Comparison of ENCODE assay signal across 1 cellular context in the genomic region with DNA sequence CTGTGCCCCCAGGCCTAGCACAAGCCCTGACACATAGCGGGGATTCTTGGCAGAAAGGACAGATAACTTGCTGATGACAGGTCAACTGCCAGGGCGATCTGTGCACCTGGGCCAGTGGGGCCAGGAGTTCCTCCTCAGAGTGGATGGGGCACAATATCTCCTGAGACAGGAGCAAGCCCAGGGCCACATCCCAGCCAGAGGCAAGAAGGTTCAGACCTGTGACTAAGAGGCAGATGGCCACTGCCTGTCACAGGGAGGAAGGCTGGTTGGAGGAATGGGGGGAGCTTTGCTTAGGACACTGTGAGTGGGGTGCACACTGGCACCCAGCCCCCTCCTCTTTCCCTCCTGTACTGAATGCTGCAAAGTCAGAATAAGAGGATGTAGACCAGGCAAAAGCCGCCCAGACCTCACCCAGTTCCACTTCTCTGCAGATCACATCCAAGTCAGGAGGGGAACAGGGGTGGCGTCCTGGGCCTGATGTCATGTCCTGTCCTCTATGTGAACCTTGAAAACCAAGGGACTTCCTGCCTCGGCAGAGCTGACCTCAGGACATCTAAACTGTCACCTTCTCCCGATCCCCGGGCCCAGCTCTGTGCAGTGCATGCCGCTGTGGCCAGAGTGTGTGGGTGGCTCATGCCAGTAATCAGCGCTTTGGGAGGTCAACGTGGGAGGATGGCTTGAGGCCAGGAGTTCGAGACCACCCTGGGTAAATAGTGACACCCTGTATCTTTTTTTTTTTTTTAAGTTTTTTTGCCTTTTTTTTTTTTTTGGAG.
TF ChIP-seq lines count a peak whose summit lies in the region.

No MANE protein-coding gene starts in this region.

TF ChIP-seq in WTC11, 78 proteins besides CTCF, POLR2A, EP300 and RAD21 (continued from another document):
- TF ChIP-seq, protein P1, sequence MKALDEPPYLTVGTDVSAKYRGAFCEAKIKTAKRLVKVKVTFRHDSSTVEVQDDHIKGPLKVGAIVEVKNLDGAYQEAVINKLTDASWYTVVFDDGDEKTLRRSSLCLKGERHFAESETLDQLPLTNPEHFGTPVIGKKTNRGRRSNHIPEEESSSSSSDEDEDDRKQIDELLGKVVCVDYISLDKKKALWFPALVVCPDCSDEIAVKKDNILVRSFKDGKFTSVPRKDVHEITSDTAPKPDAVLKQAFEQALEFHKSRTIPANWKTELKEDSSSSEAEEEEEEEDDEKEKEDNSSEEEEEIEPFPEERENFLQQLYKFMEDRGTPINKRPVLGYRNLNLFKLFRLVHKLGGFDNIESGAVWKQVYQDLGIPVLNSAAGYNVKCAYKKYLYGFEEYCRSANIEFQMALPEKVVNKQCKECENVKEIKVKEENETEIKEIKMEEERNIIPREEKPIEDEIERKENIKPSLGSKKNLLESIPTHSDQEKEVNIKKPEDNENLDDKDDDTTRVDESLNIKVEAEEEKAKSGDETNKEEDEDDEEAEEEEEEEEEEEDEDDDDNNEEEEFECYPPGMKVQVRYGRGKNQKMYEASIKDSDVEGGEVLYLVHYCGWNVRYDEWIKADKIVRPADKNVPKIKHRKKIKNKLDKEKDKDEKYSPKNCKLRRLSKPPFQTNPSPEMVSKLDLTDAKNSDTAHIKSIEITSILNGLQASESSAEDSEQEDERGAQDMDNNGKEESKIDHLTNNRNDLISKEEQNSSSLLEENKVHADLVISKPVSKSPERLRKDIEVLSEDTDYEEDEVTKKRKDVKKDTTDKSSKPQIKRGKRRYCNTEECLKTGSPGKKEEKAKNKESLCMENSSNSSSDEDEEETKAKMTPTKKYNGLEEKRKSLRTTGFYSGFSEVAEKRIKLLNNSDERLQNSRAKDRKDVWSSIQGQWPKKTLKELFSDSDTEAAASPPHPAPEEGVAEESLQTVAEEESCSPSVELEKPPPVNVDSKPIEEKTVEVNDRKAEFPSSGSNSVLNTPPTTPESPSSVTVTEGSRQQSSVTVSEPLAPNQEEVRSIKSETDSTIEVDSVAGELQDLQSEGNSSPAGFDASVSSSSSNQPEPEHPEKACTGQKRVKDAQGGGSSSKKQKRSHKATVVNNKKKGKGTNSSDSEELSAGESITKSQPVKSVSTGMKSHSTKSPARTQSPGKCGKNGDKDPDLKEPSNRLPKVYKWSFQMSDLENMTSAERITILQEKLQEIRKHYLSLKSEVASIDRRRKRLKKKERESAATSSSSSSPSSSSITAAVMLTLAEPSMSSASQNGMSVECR (CRISPR knock-in tag; IDR thresholded peaks at IDR 0.05; ENCODE audit: borderline replicate concordance), result no peak
- no peak for TF ChIP-seq FOXJ3 (CRISPR knock-in tag; IDR thresholded peaks at IDR 0.05; ENCODE audit: borderline replicate concordance)
- no peak for TF ChIP-seq PRRX2 (CRISPR knock-in tag; IDR thresholded peaks at IDR 0.05)
- no peak for TF ChIP-seq ZNF138 (CRISPR knock-in tag; conservative IDR thresholded peaks at IDR 0.05)
- TF ChIP-seq, protein P2, sequence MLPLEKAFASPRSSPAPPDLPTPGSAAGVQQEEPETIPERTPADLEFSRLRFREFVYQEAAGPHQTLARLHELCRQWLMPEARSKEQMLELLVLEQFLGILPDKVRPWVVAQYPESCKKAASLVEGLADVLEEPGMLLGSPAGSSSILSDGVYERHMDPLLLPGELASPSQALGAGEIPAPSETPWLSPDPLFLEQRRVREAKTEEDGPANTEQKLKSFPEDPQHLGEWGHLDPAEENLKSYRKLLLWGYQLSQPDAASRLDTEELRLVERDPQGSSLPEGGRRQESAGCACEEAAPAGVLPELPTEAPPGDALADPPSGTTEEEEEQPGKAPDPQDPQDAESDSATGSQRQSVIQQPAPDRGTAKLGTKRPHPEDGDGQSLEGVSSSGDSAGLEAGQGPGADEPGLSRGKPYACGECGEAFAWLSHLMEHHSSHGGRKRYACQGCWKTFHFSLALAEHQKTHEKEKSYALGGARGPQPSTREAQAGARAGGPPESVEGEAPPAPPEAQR (CRISPR knock-in tag; IDR thresholded peaks at IDR 0.05), result no peak
- TF ChIP-seq, protein P3, sequence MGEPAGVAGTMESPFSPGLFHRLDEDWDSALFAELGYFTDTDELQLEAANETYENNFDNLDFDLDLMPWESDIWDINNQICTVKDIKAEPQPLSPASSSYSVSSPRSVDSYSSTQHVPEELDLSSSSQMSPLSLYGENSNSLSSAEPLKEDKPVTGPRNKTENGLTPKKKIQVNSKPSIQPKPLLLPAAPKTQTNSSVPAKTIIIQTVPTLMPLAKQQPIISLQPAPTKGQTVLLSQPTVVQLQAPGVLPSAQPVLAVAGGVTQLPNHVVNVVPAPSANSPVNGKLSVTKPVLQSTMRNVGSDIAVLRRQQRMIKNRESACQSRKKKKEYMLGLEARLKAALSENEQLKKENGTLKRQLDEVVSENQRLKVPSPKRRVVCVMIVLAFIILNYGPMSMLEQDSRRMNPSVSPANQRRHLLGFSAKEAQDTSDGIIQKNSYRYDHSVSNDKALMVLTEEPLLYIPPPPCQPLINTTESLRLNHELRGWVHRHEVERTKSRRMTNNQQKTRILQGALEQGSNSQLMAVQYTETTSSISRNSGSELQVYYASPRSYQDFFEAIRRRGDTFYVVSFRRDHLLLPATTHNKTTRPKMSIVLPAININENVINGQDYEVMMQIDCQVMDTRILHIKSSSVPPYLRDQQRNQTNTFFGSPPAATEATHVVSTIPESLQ (CRISPR knock-in tag; IDR thresholded peaks at IDR 0.05), result no peak
